In the genomic region with DNA sequence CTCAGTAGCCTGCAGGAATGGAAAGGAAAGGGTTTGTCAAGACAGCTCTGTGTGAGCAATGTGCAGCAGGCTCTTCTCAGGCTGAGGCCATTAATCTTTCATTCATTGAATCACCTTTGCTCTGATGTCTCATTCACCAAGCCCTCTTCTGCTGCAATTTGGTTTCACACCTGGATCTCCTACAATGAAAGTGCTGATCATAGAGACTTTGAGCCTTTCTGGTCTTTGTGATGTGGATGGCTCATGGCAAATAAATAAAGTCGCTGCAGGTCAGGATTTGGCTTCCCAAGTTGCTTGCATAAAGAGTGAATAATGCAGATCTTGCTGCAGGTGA, we compare ENCODE assay signal across 21 cellular contexts.
DNase-seq lines count a peak whose midpoint lies in the region; FAIRE-seq and TF ChIP-seq lines count a peak whose summit lies in the region.
"Had no signal": no experiment of that assay in that cellular context is flagged by ENCODE, and none has a peak within 500 bp of the region (broad histone marks: within the 10 kb centered on the region; RNA-seq: fewer than 3 reads in every experiment).

No MANE protein-coding gene starts in this region.

- no peak for FAIRE-seq in bronchial epithelial cell (lab: Jason Lieb, UNC)
- FAIRE-seq in small intestine (lab: Jason Lieb, UNC), result no peak
- FAIRE-seq: G401.6, GM12892 had no signal

- H3K27me3 ChIP-seq in bronchial epithelial cell (ENCODE audit: control insufficient read depth, insufficient read depth, low read length), result peaks cover 1% of the 10 kb centered on the region
- H3K27me3 ChIP-seq in small intestine (ENCODE audit: control insufficient read depth in 2 of 2, insufficient read depth in 2 of 2, low read length in 2 of 2), result peaks cover 0 to 2% of the 10 kb centered on the region in 2 donors
- H3K27me3 ChIP-seq: BLaER1 had no signal

- H3K4me1 ChIP-seq in small intestine (ENCODE audit: control insufficient read depth in 2 of 2, insufficient read depth in 1 of 2, low read depth in 1 of 2, low read length in 1 of 2), result peaks cover 0 to 6% of the 10 kb centered on the region in 2 donors
- H3K4me1 ChIP-seq: BLaER1 had no signal

- no peaks in the 10 kb centered on the region for H3K36me3 ChIP-seq in bronchial epithelial cell (ENCODE audit: control insufficient read depth, insufficient read depth, low read length)
- H3K36me3 ChIP-seq in small intestine (ENCODE audit: control insufficient read depth in 2 of 2, insufficient read depth in 2 of 2, low read length in 2 of 2), result no peaks in the 10 kb centered on the region
- H3K36me3 ChIP-seq: BLaER1 had no signal

- H3K4me3 ChIP-seq in bronchial epithelial cell (ENCODE audit: low read depth, low read length) (no peak overlapping the region), small intestine (ENCODE audit: low read depth in 1 of 2, low read length in 2 of 2) (no peak overlapping the region)
- H3K4me3 ChIP-seq: BLaER1 had no signal

- no peaks in the 10 kb centered on the region for H3K9me3 ChIP-seq in small intestine (ENCODE audit: control insufficient read depth, low read depth)
- H3K9me3 ChIP-seq: BLaER1, SK-N-SH had no signal

- H3K27ac ChIP-seq in small intestine (ENCODE audit: low read depth in 1 of 2, low read length in 1 of 2), result no peak overlapping the region
- H3K27ac ChIP-seq: BLaER1 had no signal

- 13 to 62% (median 21%) methylated on average over 1 of the region's 1 CpG for WGBS in small intestine, 3 donors

- DNase-seq in NCI-H345 treated with DMSO at 0.1 percent for 48 hours (lab: John Stamatoyannopoulos, UW; ENCODE audit: unreplicated experiment) (peak; percentile 50), bronchial epithelial cell (ENCODE audit: low read depth) (peak; percentile 20), kidney tubule cell (ENCODE audit: low spot score) (peak; percentile 8), small intestine (peak; percentile 77), activated gamma-delta T cell (lab: John Stamatoyannopoulos, UW) (no peak), putamen (ENCODE audit: low spot score) (no peak), T-helper 9 cell (no peak)
- DNase-seq: ACHN; CD4-positive, alpha-beta memory T cell; GOT3; Karpas-422; NCI-H1417 treated with DMSO at 0.1 percent for 48 hours; NCI-H187; NCI-H2107; NCI-H510A; NCI-H748 treated with DMSO at 0.1 percent for 48 hours; SIG-M5; SK-N-SH had no signal

- TF ChIP-seq CTCF in bronchial epithelial cell (IDR thresholded peaks at IDR 0.05; ENCODE audit: insufficient read depth, low read length, severe bottlenecking), result no peak

Comparison
In these comparisons a context has a peak if more than half of its experiments do, and no peak if none do; other contexts are left out.
1. DNase-seq: peak in NCI-H345 treated with DMSO at 0.1 percent for 48 hours (single experiment), bronchial epithelial cell (single experiment), kidney tubule cell (single experiment) and small intestine (single experiment); none in activated gamma-delta T cell (single experiment), putamen (single experiment) and T-helper 9 cell (single experiment).